In the genomic region with DNA sequence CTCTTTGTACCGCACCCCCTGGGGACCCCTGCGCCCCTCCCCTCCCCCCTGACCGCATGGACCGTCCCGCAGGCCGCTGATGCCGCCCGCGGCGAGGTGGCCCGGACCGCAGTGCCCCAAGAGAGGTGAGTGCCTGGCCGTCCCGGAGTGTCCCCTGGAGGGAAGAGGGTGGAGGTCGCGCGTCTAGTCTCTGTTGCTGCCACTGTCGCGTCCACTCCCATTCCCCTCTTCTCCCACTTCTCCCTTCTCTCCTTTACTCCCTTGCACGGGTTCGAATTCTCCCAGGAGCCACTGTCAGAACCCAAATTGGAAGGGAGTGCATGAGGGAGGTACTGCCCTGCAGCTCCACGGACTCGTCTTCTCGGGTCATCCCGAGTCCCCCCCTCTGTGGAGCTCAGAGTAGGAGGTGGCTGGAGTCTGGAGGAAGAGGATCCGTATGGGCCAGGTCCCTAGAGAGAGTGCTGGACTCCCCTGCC, we compare ENCODE assay signal across 9 cellular contexts. TPM values are rescaled to one million over a fixed set of nuclear protein-coding genes. Genes with fewer than 3 reads are reported as not detected.
A peak's percentile ranks its signal among the peaks of the same experiment; 100 is the strongest.
DNase-seq lines count a peak whose midpoint lies in the region; ATAC-seq and TF ChIP-seq lines count a peak whose summit lies in the region.
"Had no signal": no experiment of that assay in that cellular context is flagged by ENCODE, and none has a peak within 500 bp of the region (broad histone marks: within the 10 kb centered on the region; RNA-seq: fewer than 3 reads in every experiment).

No MANE protein-coding gene starts in this region.

- peak overlapping the region; percentile 99 for H3K9ac ChIP-seq in SU-DHL-6 (ENCODE audit: low read length)

- H3K27me3 ChIP-seq in SU-DHL-6 (ENCODE audit: low read length), result no peaks in the 10 kb centered on the region

- peaks cover 67% of the 10 kb centered on the region for H3K79me2 ChIP-seq in SU-DHL-6 (ENCODE audit: insufficient read depth, low read length)

- no peaks in the 10 kb centered on the region for H3K9me2 ChIP-seq in SU-DHL-6 (replicated peaks; ENCODE audit: insufficient read depth, low read length)

- peak overlapping the region; percentile 73 for H3K4me2 ChIP-seq in SU-DHL-6 (ENCODE audit: low read depth, low read length, poor library complexity, severe bottlenecking)

- no peak for TF ChIP-seq POLR2A in erythroblast (IDR thresholded peaks at IDR 0.05; ENCODE audit: low read length)

- H3K4me3 ChIP-seq in GM12875 (ENCODE audit: low read depth, low read length) (peak overlapping the region; percentile 98), SU-DHL-6 (ENCODE audit: insufficient read depth, low read length, poor library complexity, severe bottlenecking) (peak overlapping the region; percentile 94), fibroblast of villous mesenchyme (ENCODE audit: low read depth, low read length) (peak overlapping the region; percentile 63), retinal pigment epithelial cell (ENCODE audit: low read length) (peak overlapping the region; percentile 83)

- H3F3A ChIP-seq in SU-DHL-6 (ENCODE audit: insufficient read depth), result peaks cover 87% of the 10 kb centered on the region

- H3K27ac ChIP-seq in SU-DHL-6 (ENCODE audit: low read depth, low read length), result peak overlapping the region; percentile 96

- H4K20me1 ChIP-seq in SU-DHL-6 (ENCODE audit: low read depth, low read length), result no peaks in the 10 kb centered on the region

- TF ChIP-seq CTCF in GM12875 (IDR thresholded peaks at IDR 0.05; ENCODE audit: borderline replicate concordance, insufficient read depth, low read depth, low read length) (no peak), SU-DHL-6 (IDR thresholded peaks at IDR 0.05; ENCODE audit: insufficient read depth, low read length, poor library complexity, severe bottlenecking) (no peak), fibroblast of villous mesenchyme (IDR thresholded peaks at IDR 0.05; ENCODE audit: insufficient read depth, low read depth, low read length) (no peak), retinal pigment epithelial cell (conservative IDR thresholded peaks at IDR 0.05; ENCODE audit: low read depth, low read length) (no peak)

- DNase-seq in fibroblast of villous mesenchyme (ENCODE audit: low read depth) (no peak), retinal pigment epithelial cell (ENCODE audit: low read depth) (no peak), erythroblast (lab: John Stamatoyannopoulos, UW) (no peak), HuH-7 (ENCODE audit: low spot score) (no peak), midbrain (lab: John Stamatoyannopoulos, UW) (no peak)

- H3K36me3 ChIP-seq in SU-DHL-6 (ENCODE audit: low read length), result no peaks in the 10 kb centered on the region

- no peak overlapping the region for H2AFZ ChIP-seq in SU-DHL-6 (ENCODE audit: low read depth, low read length, severe bottlenecking)

- no peaks in the 10 kb centered on the region for H3K9me3 ChIP-seq in SU-DHL-6 (ENCODE audit: insufficient read depth, low read length)

- no peak for ATAC-seq in GM21515 (IDR thresholded peaks at IDR 0.05; ENCODE audit: unreplicated experiment)

RNA-seq across cellular contexts. Expression of gene CSK, which starts 0.8 kb away (rescaled TPM):
- total RNA-seq in fibroblast of villous mesenchyme, result 32.2 and 33.2 TPM in 2 replicates

RNA-seq across cellular contexts. Expression of gene LMAN1L, which starts 30.0 kb away (rescaled TPM):
- total RNA-seq in fibroblast of villous mesenchyme, result not detected in 2 replicates
- total RNA-seq: lung microvascular endothelial cell had no signal

RNA-seq across cellular contexts. Expression of gene CYP1A2, which starts 34.0 kb away (rescaled TPM):
- not detected in 2 replicates for total RNA-seq in fibroblast of villous mesenchyme
- total RNA-seq: lung microvascular endothelial cell had no signal

RNA-seq across cellular contexts. Expression of gene CPLX3, which starts 43.8 kb away (rescaled TPM):
- total RNA-seq in fibroblast of villous mesenchyme, result not detected in 2 replicates
- total RNA-seq: lung microvascular endothelial cell had no signal

RNA-seq across cellular contexts. Expression of gene CYP1A1, which starts 57.3 kb away (rescaled TPM):
- not detected in 2 replicates for total RNA-seq in fibroblast of villous mesenchyme
